Comparison of ENCODE assay signal across 8 cellular contexts in the genomic region with DNA sequence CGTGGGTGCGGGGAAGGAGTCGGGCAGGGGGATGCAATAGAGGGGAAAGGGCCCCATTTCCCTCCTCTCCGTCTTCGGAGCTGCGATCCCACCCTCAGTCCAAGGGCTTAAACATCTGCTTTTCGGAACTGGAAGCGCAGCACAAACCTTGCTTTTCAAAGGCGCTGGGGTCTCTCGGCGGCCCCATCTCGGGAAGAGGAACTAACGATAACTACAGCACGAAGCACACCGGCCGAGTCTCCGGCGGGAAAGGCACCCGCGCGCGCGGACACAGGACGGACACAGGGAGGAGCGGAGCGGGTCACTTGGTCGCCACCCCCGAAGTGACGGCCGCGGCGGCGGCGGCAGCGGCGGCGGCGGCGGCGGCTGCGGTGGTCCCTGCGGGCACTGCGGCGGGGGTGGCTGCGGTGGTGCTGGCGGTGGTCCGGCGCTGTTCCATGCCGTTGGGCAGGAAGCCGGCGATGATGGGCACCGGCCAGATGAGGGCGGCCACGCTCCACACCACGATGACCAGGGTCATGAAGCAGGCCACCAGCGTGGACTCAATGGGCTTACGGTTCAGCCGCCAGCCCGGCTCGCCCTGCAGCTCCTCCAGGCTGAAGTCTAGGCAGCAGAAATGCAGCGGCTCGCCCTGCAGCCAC. TPM values are rescaled to one million over a fixed set of nuclear protein-coding genes. Genes with fewer than 3 reads are reported as not detected.
DNase-seq lines count a peak whose midpoint lies in the region; ATAC-seq and TF ChIP-seq lines count a peak whose summit lies in the region.

No MANE protein-coding gene starts in this region.

- H3K27ac ChIP-seq in DND-41 (ENCODE audit: low read length): no peak overlapping the region
- H3K27ac ChIP-seq in duodenal mucosa (ENCODE audit: low read depth, low read length): no peak overlapping the region
- H3K27ac ChIP-seq in liver (ENCODE audit: low read depth in 1 of 2, low read length in 2 of 2): no peak overlapping the region

- peak overlapping the region; percentile 85 for H3K4me2 ChIP-seq in DND-41 (ENCODE audit: insufficient read depth, low read length)

- H3K4me1 ChIP-seq in DND-41 (ENCODE audit: insufficient read depth, low read length): peaks cover 18% of the 10 kb centered on the region
- peaks cover 0 to 6% of the 10 kb centered on the region in 2 donors for H3K4me1 ChIP-seq in duodenal mucosa (ENCODE audit: control insufficient read depth in 1 of 2, insufficient read depth in 2 of 2, low read length in 2 of 2)
- H3K4me1 ChIP-seq in liver (ENCODE audit: control insufficient read depth in 4 of 4, insufficient read depth in 4 of 4, low read length in 3 of 4): peaks cover 4 to 17% (median 8%) of the 10 kb centered on the region in 4 donors

- ATAC-seq in DND-41 (ENCODE audit: insufficient read depth, low read depth) (no peak), GM21390 (IDR thresholded peaks at IDR 0.05; ENCODE audit: unreplicated experiment) (peak; percentile 32)
- ATAC-seq in stimulated activated naive CD8-positive, alpha-beta T cell treated with anti-CD3 and anti-CD28 coated beads, Interleukin-15, Interleukin-2, amounts not matched to agents 100 U/mL and 50 U/mL, for 24 hours: peak; percentile 12

- peaks cover 6% of the 10 kb centered on the region for H4K20me1 ChIP-seq in DND-41 (ENCODE audit: insufficient read depth, low read length)

- 2% methylated on average over 62 of the region's 62 CpGs for WGBS in liver

- peak; percentile 31 for TF ChIP-seq CTCF in DND-41 (IDR thresholded peaks at IDR 0.05; ENCODE audit: borderline replicate concordance, extremely low read depth, low read length, poor library complexity, severe bottlenecking)
- TF ChIP-seq CTCF in liver (IDR thresholded peaks at IDR 0.05; ENCODE audit: low read depth, low read length, missing input control): peak; percentile 63

- H3K79me2 ChIP-seq in DND-41 (ENCODE audit: insufficient read depth, low read length): no peaks in the 10 kb centered on the region

- peak overlapping the region in 1 of 2 experiments; percentile 56; a peak in 2 of 4 replicates for H3K4me3 ChIP-seq in DND-41 (ENCODE audit: low read depth in 1 of 2, low read length in 2 of 2)
- H3K4me3 ChIP-seq in duodenal mucosa (ENCODE audit: low read depth in 1 of 2, low read length in 2 of 2): peak overlapping the region; percentile 35 to 55
- peak overlapping the region in 2 of 3 donors; percentile 41 to 72 for H3K4me3 ChIP-seq in liver (ENCODE audit: low read depth in 1 of 3, low read length in 3 of 3)

- peaks cover 79% of the 10 kb centered on the region for H3K27me3 ChIP-seq in DND-41 (ENCODE audit: insufficient read depth, low read length, poor library complexity)
- peaks cover 52 to 53% of the 10 kb centered on the region in 2 donors for H3K27me3 ChIP-seq in duodenal mucosa (ENCODE audit: control insufficient read depth in 1 of 2, insufficient read depth in 2 of 2, low read length in 2 of 2)
- peaks cover 0 to 11% (median 5%) of the 10 kb centered on the region in 4 donors for H3K27me3 ChIP-seq in liver (ENCODE audit: control insufficient read depth in 4 of 4, insufficient read depth in 4 of 4, low read length in 3 of 4)

- H3K36me3 ChIP-seq in DND-41 (ENCODE audit: insufficient read depth, low read length) (no peaks in the 10 kb centered on the region), duodenal mucosa (ENCODE audit: control insufficient read depth in 1 of 2, insufficient read depth in 2 of 2, low read length in 2 of 2) (no peaks in the 10 kb centered on the region), liver (ENCODE audit: control insufficient read depth in 4 of 4, insufficient read depth in 3 of 4, low read depth in 1 of 4, low read length in 3 of 4) (no peaks in the 10 kb centered on the region)

- H3K9me3 ChIP-seq in DND-41 (ENCODE audit: insufficient read depth, low read length, severe bottlenecking): no peaks in the 10 kb centered on the region
- H3K9me3 ChIP-seq in duodenal mucosa (ENCODE audit: control insufficient read depth in 1 of 2, low read length in 2 of 2): no peaks in the 10 kb centered on the region
- no peaks in the 10 kb centered on the region for H3K9me3 ChIP-seq in liver (ENCODE audit: control insufficient read depth in 4 of 4, low read length in 3 of 4)

- peak overlapping the region; percentile 16; the same call in 1 of the 2 replicates for H3K9ac ChIP-seq in DND-41 (ENCODE audit: low read depth, low read length)
- H3K9ac ChIP-seq in duodenal mucosa (ENCODE audit: low read depth in 1 of 2, low read length in 2 of 2): no peak overlapping the region
- H3K9ac ChIP-seq in liver (ENCODE audit: low read depth in 1 of 2, low read length in 2 of 2): no peak overlapping the region

- H2AFZ ChIP-seq in DND-41 (ENCODE audit: low read depth, low read length): no peak overlapping the region

- DNase-seq in DND-41 (peak; percentile 28), LHCN-M2 (ENCODE audit: low read depth) (peak; percentile 81), T1000 (lab: John Stamatoyannopoulos, UW) (peak; percentile 68), DMS153 (lab: John Stamatoyannopoulos, UW) (no peak)
- peak; percentile 47 for DNase-seq in stimulated activated naive CD8-positive, alpha-beta T cell treated with anti-CD3 and anti-CD28 coated beads, Interleukin-15, Interleukin-2, amounts not matched to agents 100 U/mL and 50 U/mL, for 24 hours

- peak; percentile 65 to 79 for TF ChIP-seq RAD21 in liver (IDR thresholded peaks at IDR 0.05)

TF ChIP-seq in liver, 16 proteins besides CTCF, POLR2A, EP300 and RAD21:
- no peak for TF ChIP-seq YY1 (IDR thresholded peaks at IDR 0.05)
- TF ChIP-seq SP1 (IDR thresholded peaks at IDR 0.05): no peak
- TF ChIP-seq, protein P1, sequence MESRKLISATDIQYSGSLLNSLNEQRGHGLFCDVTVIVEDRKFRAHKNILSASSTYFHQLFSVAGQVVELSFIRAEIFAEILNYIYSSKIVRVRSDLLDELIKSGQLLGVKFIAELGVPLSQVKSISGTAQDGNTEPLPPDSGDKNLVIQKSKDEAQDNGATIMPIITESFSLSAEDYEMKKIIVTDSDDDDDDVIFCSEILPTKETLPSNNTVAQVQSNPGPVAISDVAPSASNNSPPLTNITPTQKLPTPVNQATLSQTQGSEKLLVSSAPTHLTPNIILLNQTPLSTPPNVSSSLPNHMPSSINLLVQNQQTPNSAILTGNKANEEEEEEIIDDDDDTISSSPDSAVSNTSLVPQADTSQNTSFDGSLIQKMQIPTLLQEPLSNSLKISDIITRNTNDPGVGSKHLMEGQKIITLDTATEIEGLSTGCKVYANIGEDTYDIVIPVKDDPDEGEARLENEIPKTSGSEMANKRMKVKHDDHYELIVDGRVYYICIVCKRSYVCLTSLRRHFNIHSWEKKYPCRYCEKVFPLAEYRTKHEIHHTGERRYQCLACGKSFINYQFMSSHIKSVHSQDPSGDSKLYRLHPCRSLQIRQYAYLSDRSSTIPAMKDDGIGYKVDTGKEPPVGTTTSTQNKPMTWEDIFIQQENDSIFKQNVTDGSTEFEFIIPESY (IDR thresholded peaks at IDR 0.05): no peak
- TF ChIP-seq, protein P2, sequence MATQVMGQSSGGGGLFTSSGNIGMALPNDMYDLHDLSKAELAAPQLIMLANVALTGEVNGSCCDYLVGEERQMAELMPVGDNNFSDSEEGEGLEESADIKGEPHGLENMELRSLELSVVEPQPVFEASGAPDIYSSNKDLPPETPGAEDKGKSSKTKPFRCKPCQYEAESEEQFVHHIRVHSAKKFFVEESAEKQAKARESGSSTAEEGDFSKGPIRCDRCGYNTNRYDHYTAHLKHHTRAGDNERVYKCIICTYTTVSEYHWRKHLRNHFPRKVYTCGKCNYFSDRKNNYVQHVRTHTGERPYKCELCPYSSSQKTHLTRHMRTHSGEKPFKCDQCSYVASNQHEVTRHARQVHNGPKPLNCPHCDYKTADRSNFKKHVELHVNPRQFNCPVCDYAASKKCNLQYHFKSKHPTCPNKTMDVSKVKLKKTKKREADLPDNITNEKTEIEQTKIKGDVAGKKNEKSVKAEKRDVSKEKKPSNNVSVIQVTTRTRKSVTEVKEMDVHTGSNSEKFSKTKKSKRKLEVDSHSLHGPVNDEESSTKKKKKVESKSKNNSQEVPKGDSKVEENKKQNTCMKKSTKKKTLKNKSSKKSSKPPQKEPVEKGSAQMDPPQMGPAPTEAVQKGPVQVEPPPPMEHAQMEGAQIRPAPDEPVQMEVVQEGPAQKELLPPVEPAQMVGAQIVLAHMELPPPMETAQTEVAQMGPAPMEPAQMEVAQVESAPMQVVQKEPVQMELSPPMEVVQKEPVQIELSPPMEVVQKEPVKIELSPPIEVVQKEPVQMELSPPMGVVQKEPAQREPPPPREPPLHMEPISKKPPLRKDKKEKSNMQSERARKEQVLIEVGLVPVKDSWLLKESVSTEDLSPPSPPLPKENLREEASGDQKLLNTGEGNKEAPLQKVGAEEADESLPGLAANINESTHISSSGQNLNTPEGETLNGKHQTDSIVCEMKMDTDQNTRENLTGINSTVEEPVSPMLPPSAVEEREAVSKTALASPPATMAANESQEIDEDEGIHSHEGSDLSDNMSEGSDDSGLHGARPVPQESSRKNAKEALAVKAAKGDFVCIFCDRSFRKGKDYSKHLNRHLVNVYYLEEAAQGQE (IDR thresholded peaks at IDR 0.05): no peak
TF ChIP-seq in liver: peak in this region for 0.

RNA-seq across cellular contexts. Expression of a gene that starts 1.1 kb away (rescaled TPM):
- total RNA-seq in LHCN-M2 (2014; rRNA removed): 178 and 181 TPM in 2 replicates
- polyA plus RNA-seq in LHCN-M2 (2012): 4.1 TPM
- 1 to 10 TPM in 1 of 2 donors, under 1 TPM in 1; 0.08 to 3.7 TPM for total RNA-seq in liver
- under 1 TPM in 1 of 2 donors, not detected in 1; 0.07 TPM for polyA plus RNA-seq in liver

Comparison
In these comparisons a context has a peak if more than half of its experiments do, and no peak if none do; other contexts are left out.
1. RNA of a gene that starts 1.1 kb away (total RNA-seq): 178 to 181 TPM in LHCN-M2; 0.08 to 3.7 TPM in liver; every median in the first group is over 10 times any median in the second.